Comparison of ENCODE assay signal across 10 cellular contexts in the genomic region with DNA sequence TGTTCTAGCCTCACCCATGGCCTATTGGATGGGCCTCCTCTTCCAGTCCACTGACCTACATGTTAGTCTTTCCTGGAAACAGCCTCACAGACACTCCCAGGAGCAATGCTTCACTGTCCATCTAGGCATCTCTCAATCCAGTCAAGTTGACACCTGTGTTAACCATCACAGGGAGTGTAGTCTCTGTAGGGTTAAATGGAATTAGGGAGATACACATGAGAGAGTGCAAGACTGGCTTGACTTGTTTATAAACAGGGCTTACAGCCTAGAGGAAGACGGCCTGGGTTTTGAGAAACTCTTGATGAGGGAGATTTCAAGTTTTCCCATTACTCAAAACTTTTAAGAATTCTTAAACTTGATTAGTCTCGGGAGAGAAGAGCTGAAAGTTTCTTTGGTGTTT. TPM values are rescaled to one million over a fixed set of nuclear protein-coding genes. Genes with fewer than 3 reads are reported as not detected.
"Had no signal": no experiment of that assay in that cellular context is flagged by ENCODE, and none has a peak within 500 bp of the region (broad histone marks: within the 10 kb centered on the region; RNA-seq: fewer than 3 reads in every experiment).

No MANE protein-coding gene starts in this region.

- H3K4me3 Mint-ChIP-seq: GM23338, HFFc6 had no signal

- H3K4me3 ChIP-seq: GM23338, HAP-1, K562 had no signal

- DNase-seq: H7, HFFc6, IMR-90 had no signal

- H3K27ac Mint-ChIP-seq: GM23338, HFFc6 had no signal

- H3K36me3 ChIP-seq: HAP-1 had no signal

- FAIRE-seq: HTR-8/SVneo, K562 had no signal

- H3K4me1 Mint-ChIP-seq: GM23338 had no signal

- ATAC-seq: GM23338, HCT116, K562 had no signal

RNA-seq across cellular contexts. Expression of a gene that starts 18.9 kb away (rescaled TPM):
- total RNA-seq: GM23338, H4, H7, HFFc6, HT-29, IMR-90, K562 had no signal

RNA-seq across cellular contexts. Expression of a gene that starts 56.0 kb away (rescaled TPM):
- total RNA-seq: GM23338, H4, H7, HFFc6, HT-29, IMR-90, K562 had no signal
